Comparison of ENCODE assay signal across 1 cellular context in genomic region chrX:19814240-19814639, GRCh38.
TF ChIP-seq lines count a peak whose summit lies in the region.

No MANE protein-coding gene starts in this region.

TF ChIP-seq in WTC11, 78 proteins besides CTCF, POLR2A, EP300 and RAD21 (continued from another document):
- TF ChIP-seq PRDM15 (CRISPR knock-in tag; IDR thresholded peaks at IDR 0.05): no peak
- TF ChIP-seq IRF1 (CRISPR knock-in tag; IDR thresholded peaks at IDR 0.05): no peak
